In the genomic region with DNA sequence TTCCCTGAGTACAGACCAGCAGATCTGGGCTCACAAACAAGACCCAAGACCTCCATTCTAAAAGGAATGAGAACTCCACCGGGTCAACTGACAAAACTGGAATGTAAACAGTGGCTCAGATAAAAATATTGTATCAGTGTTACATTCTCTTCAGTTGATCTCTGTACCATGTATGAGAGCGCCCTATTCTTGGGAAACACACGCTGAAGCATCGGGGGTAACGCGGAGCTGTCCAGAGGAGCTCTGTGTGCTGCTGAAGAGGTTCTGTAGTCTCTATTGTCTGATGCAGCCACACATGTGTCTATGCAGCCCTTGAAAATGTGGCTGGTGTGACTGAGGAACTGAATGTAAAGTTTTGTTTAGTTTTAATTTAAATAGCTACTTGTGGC, we compare ENCODE assay signal across 9 cellular contexts. TPM values are rescaled to one million over a fixed set of nuclear protein-coding genes. Genes with fewer than 3 reads are reported as not detected.
DNase-seq lines count a peak whose midpoint lies in the region; ATAC-seq and TF ChIP-seq lines count a peak whose summit lies in the region.
"Had no signal": no experiment of that assay in that cellular context is flagged by ENCODE, and none has a peak within 500 bp of the region (broad histone marks: within the 10 kb centered on the region; RNA-seq: fewer than 3 reads in every experiment).

No MANE protein-coding gene starts in this region.

- H3K9me3 Mint-ChIP-seq in stimulated activated naive CD8-positive, alpha-beta T cell treated with anti-CD3 and anti-CD28 coated beads, Interleukin-15, Interleukin-2, amounts not matched to agents 100 ng/mL and 50 ng/mL, for 24 hours, result no peaks in the 10 kb centered on the region
- no peaks in the 10 kb centered on the region for H3K9me3 Mint-ChIP-seq in neural progenitor cell

- DNase-seq in stimulated activated naive CD8-positive, alpha-beta T cell treated with anti-CD3 and anti-CD28 coated beads, Interleukin-15, Interleukin-2, amounts not matched to agents 100 U/mL and 50 U/mL, for 24 hours, result no peak
- no peak for DNase-seq in epithelial cell of prostate (ENCODE audit: low read depth, low spot score)
- DNase-seq in NCI-H2081 (lab: John Stamatoyannopoulos, UW), result no peak
- DNase-seq in NCI-H146 (lab: John Stamatoyannopoulos, UW), result no peak
- no peak for DNase-seq in neural progenitor cell (ENCODE audit: low spot score)
- no peak for DNase-seq in SW 1271 (lab: John Stamatoyannopoulos, UW)
- DNase-seq: NCI-H2029 treated with DMSO at 0.1 percent for 48 hours had no signal

- peaks cover 48% of the 10 kb centered on the region for H4K20me1 ChIP-seq in neural progenitor cell (ENCODE audit: low read depth)

- peaks cover 34% of the 10 kb centered on the region for H3K4me1 Mint-ChIP-seq in stimulated activated naive CD8-positive, alpha-beta T cell treated with anti-CD3 and anti-CD28 coated beads, Interleukin-15, Interleukin-2, amounts not matched to agents 100 ng/mL and 50 ng/mL, for 24 hours (ENCODE audit: low read depth)
- H3K4me1 Mint-ChIP-seq in neural progenitor cell, result peaks cover 24% of the 10 kb centered on the region

- H3K9ac ChIP-seq in neural progenitor cell, result no peak overlapping the region

- H3K36me3 ChIP-seq in muscle layer of duodenum (ENCODE audit: control insufficient read depth in 1 of 2, insufficient read depth in 2 of 2, low read length in 2 of 2) (peaks cover 0 to 17% of the 10 kb centered on the region in 2 donors), neural progenitor cell (no peaks in the 10 kb centered on the region)

- no peak for ATAC-seq in stimulated activated naive CD8-positive, alpha-beta T cell treated with anti-CD3 and anti-CD28 coated beads, Interleukin-15, Interleukin-2, amounts not matched to agents 100 U/mL and 50 U/mL, for 24 hours

- no peak overlapping the region for H2AFZ ChIP-seq in neural progenitor cell (replicated peaks)

- no peak overlapping the region for H3K4me3 Mint-ChIP-seq in stimulated activated naive CD8-positive, alpha-beta T cell treated with anti-CD3 and anti-CD28 coated beads, Interleukin-15, Interleukin-2, amounts not matched to agents 100 ng/mL and 50 ng/mL, for 24 hours
- H3K4me3 Mint-ChIP-seq in neural progenitor cell, result no peak overlapping the region

- peak overlapping the region; percentile 81 for H3K27ac Mint-ChIP-seq in stimulated activated naive CD8-positive, alpha-beta T cell treated with anti-CD3 and anti-CD28 coated beads, Interleukin-15, Interleukin-2, amounts not matched to agents 100 ng/mL and 50 ng/mL, for 24 hours
- H3K27ac Mint-ChIP-seq in neural progenitor cell, result no peak overlapping the region

- no peak overlapping the region for H3K4me2 ChIP-seq in neural progenitor cell

- H3K27me3 ChIP-seq in muscle layer of duodenum (ENCODE audit: low read depth, low read length) (no peaks in the 10 kb centered on the region), neural progenitor cell (no peaks in the 10 kb centered on the region)

- H3K4me3 ChIP-seq in muscle layer of duodenum (ENCODE audit: low read depth in 1 of 2, low read length in 2 of 2) (no peak overlapping the region), neural progenitor cell (no peak overlapping the region)

- no peaks in the 10 kb centered on the region for H3K9me3 ChIP-seq in muscle layer of duodenum (ENCODE audit: control insufficient read depth in 1 of 2, low read length in 2 of 2)
- H3K9me3 ChIP-seq in neural progenitor cell (ENCODE audit: low read depth), result no peaks in the 10 kb centered on the region

- no peaks in the 10 kb centered on the region for H3F3A ChIP-seq in neural progenitor cell (ENCODE audit: low read depth)

- TF ChIP-seq CTCF in neural progenitor cell (IDR thresholded peaks at IDR 0.05), result no peak

- peaks cover 42% of the 10 kb centered on the region for H3K79me2 ChIP-seq in neural progenitor cell (ENCODE audit: low read depth)

- no peaks in the 10 kb centered on the region for H3K27me3 Mint-ChIP-seq in stimulated activated naive CD8-positive, alpha-beta T cell treated with anti-CD3 and anti-CD28 coated beads, Interleukin-15, Interleukin-2, amounts not matched to agents 100 ng/mL and 50 ng/mL, for 24 hours
- H3K27me3 Mint-ChIP-seq in neural progenitor cell (ENCODE audit: insufficient read depth, low read depth), result peaks cover 3% of the 10 kb centered on the region

- H3K4me1 ChIP-seq in muscle layer of duodenum (ENCODE audit: control insufficient read depth in 1 of 2, insufficient read depth in 2 of 2, low read length in 2 of 2) (peaks cover 0 to 38% of the 10 kb centered on the region in 2 donors), neural progenitor cell (peaks cover 18% of the 10 kb centered on the region)

- H3K27ac ChIP-seq in epithelial cell of prostate, result peak overlapping the region; percentile 62
- H3K27ac ChIP-seq in muscle layer of duodenum (ENCODE audit: low read length), result peak overlapping the region; percentile 28
- H3K27ac ChIP-seq in neural progenitor cell, result no peak overlapping the region

- H3K36me3 Mint-ChIP-seq in stimulated activated naive CD8-positive, alpha-beta T cell treated with anti-CD3 and anti-CD28 coated beads, Interleukin-15, Interleukin-2, amounts not matched to agents 100 ng/mL and 50 ng/mL, for 24 hours (ENCODE audit: low read depth), result peaks cover 19% of the 10 kb centered on the region
- peaks cover 18% of the 10 kb centered on the region for H3K36me3 Mint-ChIP-seq in neural progenitor cell

RNA-seq across cellular contexts. Expression of a gene that starts 39.7 kb away (rescaled TPM):
- total RNA-seq in neural progenitor cell (ENCODE audit: low replicate concordance), result 12.8 and 14.2 TPM in 2 replicates
